17 cellular contexts compared by ENCODE assay signal in the genomic region with DNA sequence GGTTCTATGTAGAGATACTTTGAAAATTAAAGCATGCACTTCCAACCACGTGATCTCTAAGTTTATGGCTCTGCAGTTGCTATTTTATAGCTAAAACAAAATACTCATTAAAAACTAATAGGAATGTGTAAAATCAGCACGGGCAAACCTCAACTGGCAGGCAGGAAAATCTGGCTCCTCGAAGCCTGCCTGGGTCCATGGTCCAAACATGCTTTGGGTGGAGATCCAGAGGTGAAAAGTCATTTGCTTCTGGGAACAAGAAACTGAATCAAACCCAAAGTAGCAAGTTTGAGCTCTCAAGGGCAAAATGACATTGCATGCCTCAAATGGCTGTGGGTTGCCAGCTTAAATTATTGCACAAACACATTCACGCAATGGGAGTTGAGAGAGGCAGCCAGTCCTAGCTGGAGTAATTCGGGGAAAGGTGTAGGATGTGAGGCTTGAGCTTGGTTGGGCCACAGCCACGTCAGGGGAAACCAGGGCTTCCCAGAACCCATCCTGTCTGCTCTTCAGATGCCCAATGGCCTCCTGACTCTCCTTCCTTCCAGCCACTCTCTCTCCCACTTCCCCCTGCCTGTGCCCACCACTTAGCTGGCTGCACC.
DNase-seq lines count a peak whose midpoint lies in the region; ATAC-seq and TF ChIP-seq lines count a peak whose summit lies in the region.
"Had no signal": no experiment of that assay in that cellular context is flagged by ENCODE, and none has a peak within 500 bp of the region (broad histone marks: within the 10 kb centered on the region; RNA-seq: fewer than 3 reads in every experiment).

No MANE protein-coding gene starts in this region.

- no peaks in the 10 kb centered on the region for H3K36me3 Mint-ChIP-seq in activated naive CD8-positive, alpha-beta T cell treated with anti-CD3 and anti-CD28 coated beads, Interleukin-2, amount 50 U/mL, for 24 hours (ENCODE audit: low read depth)
- no peaks in the 10 kb centered on the region for H3K36me3 Mint-ChIP-seq in activated naive CD8-positive, alpha-beta T cell treated with anti-CD3 and anti-CD28 coated beads for 36 hours
- no peaks in the 10 kb centered on the region for H3K36me3 Mint-ChIP-seq in stimulated activated naive CD8-positive, alpha-beta T cell treated with anti-CD3 and anti-CD28 coated beads, Interleukin-15, Interleukin-2, amounts not matched to agents 100 ng/mL and 50 ng/mL, for 24 hours (ENCODE audit: low read depth)
- no peaks in the 10 kb centered on the region for H3K36me3 Mint-ChIP-seq in Caco-2 (ENCODE audit: insufficient read depth, unreplicated experiment)
- H3K36me3 Mint-ChIP-seq: immature natural killer cell, T-cell had no signal

- H3K9me1 ChIP-seq in IMR-90 (ENCODE audit: insufficient read depth, low read length): peaks cover 34% of the 10 kb centered on the region

- H2BK15ac ChIP-seq in IMR-90 (ENCODE audit: low read depth, low read length): peak overlapping the region; percentile 94; the same call in 2 of the 3 replicates

- intact Hi-C loops in IMR-90 (cut with micrococcal nuclease) (loop anchor here (2.0 to 5.0 kb wide), 2 partner anchors 155 to 335 kb away; no protein-coding TSS in a partner anchor), Caco-2 (cut with micrococcal nuclease; ENCODE audit: unreplicated experiment) (no loop called here)

- BruUV-seq in IMR-90 (replicated peaks; lab: Mats Ljungman, UMichigan) (no TSS peak), Caco-2 (replicated peaks; lab: Mats Ljungman, UMichigan) (no TSS peak)

- no peaks in the 10 kb centered on the region for H4K20me1 ChIP-seq in IMR-90 (ENCODE audit: insufficient read depth, low read length)

- no peak overlapping the region for H3K9ac ChIP-seq in IMR-90 (ENCODE audit: low read depth, low read length)

- H3K9me3 Mint-ChIP-seq in activated naive CD8-positive, alpha-beta T cell treated with anti-CD3 and anti-CD28 coated beads, Interleukin-2, amount 50 U/mL, for 24 hours: peaks cover 7% of the 10 kb centered on the region
- no peaks in the 10 kb centered on the region for H3K9me3 Mint-ChIP-seq in activated naive CD8-positive, alpha-beta T cell treated with anti-CD3 and anti-CD28 coated beads for 36 hours
- no peaks in the 10 kb centered on the region for H3K9me3 Mint-ChIP-seq in stimulated activated naive CD8-positive, alpha-beta T cell treated with anti-CD3 and anti-CD28 coated beads, Interleukin-15, Interleukin-2, amounts not matched to agents 100 ng/mL and 50 ng/mL, for 24 hours
- H3K9me3 Mint-ChIP-seq in Caco-2 (ENCODE audit: unreplicated experiment): no peaks in the 10 kb centered on the region
- H3K9me3 Mint-ChIP-seq: immature natural killer cell, T-cell had no signal

- DNase-seq in activated naive CD8-positive, alpha-beta T cell treated with anti-CD3 and anti-CD28 coated beads, Interleukin-2, amount 50 U/mL, for 24 hours: no peak
- DNase-seq in activated naive CD8-positive, alpha-beta T cell treated with anti-CD3 and anti-CD28 coated beads for 36 hours: no peak
- DNase-seq in IMR-90: no peak
- peak; percentile 82 for DNase-seq in fibroblast of gingiva (ENCODE audit: low read depth)
- no peak for DNase-seq in inferior parietal cortex (ENCODE audit: extremely low spot score)
- no peak for DNase-seq in Caco-2
- DNase-seq in middle frontal gyrus (ENCODE audit: extremely low spot score, low spot score): no peak
- DNase-seq: activated CD4-positive, CD25-positive, alpha-beta regulatory T cell; Calu3; cerebellar nuclear complex; immature natural killer cell; KBM-7; mesendoderm; NCI-H1417 treated with DMSO at 0.1 percent for 48 hours; stimulated activated naive CD4-positive, alpha-beta T cell treated with Interleukin-2 at 50 U/mL for 16 hours; T-cell had no signal

- no peak overlapping the region for H3K4me2 ChIP-seq in IMR-90 (ENCODE audit: low read depth, low read length)

- H3K18ac ChIP-seq in IMR-90 (ENCODE audit: low read depth, low read length): peak overlapping the region; percentile 96

- no peak for TF ChIP-seq RAD21 in IMR-90 (IDR thresholded peaks at IDR 0.05; ENCODE audit: low read length)

- H3K4me1 ChIP-seq in IMR-90 (ENCODE audit: control insufficient read depth, insufficient read depth, low read length) (peaks cover 23% of the 10 kb centered on the region), Caco-2 (no peaks in the 10 kb centered on the region)

- no peaks in the 10 kb centered on the region for H3K36me3 ChIP-seq in IMR-90 (ENCODE audit: control insufficient read depth, insufficient read depth, low read length)
- H3K36me3 ChIP-seq in Caco-2 (ENCODE audit: control insufficient read depth, insufficient read depth, low read length): no peaks in the 10 kb centered on the region

- peaks cover 50% of the 10 kb centered on the region for H3K4me1 Mint-ChIP-seq in activated naive CD8-positive, alpha-beta T cell treated with anti-CD3 and anti-CD28 coated beads, Interleukin-2, amount 50 U/mL, for 24 hours
- H3K4me1 Mint-ChIP-seq in activated naive CD8-positive, alpha-beta T cell treated with anti-CD3 and anti-CD28 coated beads for 36 hours: peaks cover 20% of the 10 kb centered on the region
- H3K4me1 Mint-ChIP-seq in stimulated activated naive CD8-positive, alpha-beta T cell treated with anti-CD3 and anti-CD28 coated beads, Interleukin-15, Interleukin-2, amounts not matched to agents 100 ng/mL and 50 ng/mL, for 24 hours (ENCODE audit: low read depth): peaks cover 53% of the 10 kb centered on the region
- no peaks in the 10 kb centered on the region for H3K4me1 Mint-ChIP-seq in Caco-2 (ENCODE audit: low read depth, unreplicated experiment)
- H3K4me1 Mint-ChIP-seq: immature natural killer cell had no signal

- CTCF ChIA-PET in IMR-90 (lab: Yijun Ruan, JAX) (interaction anchor here (0.6 kb wide), 1 partner anchor 245 kb away, joined by 4 read pairs; no protein-coding TSS in a partner anchor), Caco-2 (lab: Charles Lee) (no interaction called here)

- H3K27me3 Mint-ChIP-seq in activated naive CD8-positive, alpha-beta T cell treated with anti-CD3 and anti-CD28 coated beads, Interleukin-2, amount 50 U/mL, for 24 hours: no peaks in the 10 kb centered on the region
- no peaks in the 10 kb centered on the region for H3K27me3 Mint-ChIP-seq in activated naive CD8-positive, alpha-beta T cell treated with anti-CD3 and anti-CD28 coated beads for 36 hours
- no peaks in the 10 kb centered on the region for H3K27me3 Mint-ChIP-seq in stimulated activated naive CD8-positive, alpha-beta T cell treated with anti-CD3 and anti-CD28 coated beads, Interleukin-15, Interleukin-2, amounts not matched to agents 100 ng/mL and 50 ng/mL, for 24 hours
- no peaks in the 10 kb centered on the region for H3K27me3 Mint-ChIP-seq in Caco-2 (ENCODE audit: insufficient read depth, unreplicated experiment)
- H3K27me3 Mint-ChIP-seq: T-cell had no signal

- H3K23ac ChIP-seq in IMR-90 (ENCODE audit: low read depth, low read length): peak overlapping the region; percentile 37; the same call in 1 of the 2 replicates

- TF ChIP-seq CTCF in IMR-90 (conservative IDR thresholded peaks at IDR 0.05; ENCODE audit: low read depth, low read length): no peak
- no peak for TF ChIP-seq CTCF in Caco-2 (IDR thresholded peaks at IDR 0.05; ENCODE audit: insufficient read depth in 1 of 2, low read depth in 1 of 2, low read length in 1 of 2, severe bottlenecking in 1 of 2, unreplicated experiment in 1 of 2)

- H2AK9ac ChIP-seq in IMR-90 (replicated peaks; ENCODE audit: low read depth, low read length, poor library complexity): no peak overlapping the region

- peak overlapping the region; percentile 96 for H2AK5ac ChIP-seq in IMR-90 (ENCODE audit: low read depth, low read length)

- H3K4ac ChIP-seq in IMR-90 (ENCODE audit: low read depth, low read length): peak overlapping the region; percentile 95

- peak overlapping the region; percentile 95 for H2BK20ac ChIP-seq in IMR-90 (ENCODE audit: low read depth, low read length)

- peak overlapping the region; percentile 81; the same call in 1 of the 2 replicates for H4K5ac ChIP-seq in IMR-90 (ENCODE audit: low read depth, low read length)

- no peak overlapping the region for H3K56ac ChIP-seq in IMR-90 (ENCODE audit: extremely low read depth, insufficient read depth, low read length)

- H3K4me3 ChIP-seq in IMR-90 (ENCODE audit: insufficient read depth, low read depth, low read length): no peak overlapping the region
- H3K4me3 ChIP-seq in Caco-2 (ENCODE audit: low read depth, low read length): no peak overlapping the region

- 80% methylated on average over 1 of the region's 6 CpGs; no CpG with 5 or more reads in 1 of the 2 experiments for WGBS in IMR-90 (ENCODE audit: extremely low coverage in 2 of 2, insufficient read length in 1 of 2), 2 experiments

- H2BK5ac ChIP-seq in IMR-90 (ENCODE audit: low read depth, low read length, poor library complexity, severe bottlenecking): peak overlapping the region; percentile 63

- no peaks in the 10 kb centered on the region for H3K27me3 ChIP-seq in IMR-90 (ENCODE audit: control insufficient read depth, insufficient read depth, low read length)
- H3K27me3 ChIP-seq in Caco-2 (replicated peaks; ENCODE audit: control insufficient read depth, insufficient read depth, low read length): no peaks in the 10 kb centered on the region

- POLR2A ChIA-PET in IMR-90 (lab: Charles Lee; ENCODE audit: unreplicated experiment): no interaction called here
- POLR2A ChIA-PET in Caco-2 (lab: Charles Lee): no interaction called here

- peak overlapping the region; percentile 15; the same call in 1 of the 2 replicates for H3K27ac ChIP-seq in IMR-90 (ENCODE audit: insufficient read depth, low read length)

- peaks cover 0 to 12% of the 10 kb centered on the region in 2 experiments; a peak in 3 of 4 replicates for H3K79me1 ChIP-seq in IMR-90 (ENCODE audit: low read depth in 1 of 2, low read length in 2 of 2)

- H3K9me3 ChIP-seq in IMR-90 (ENCODE audit: control insufficient read depth, insufficient read depth, low read length): peaks cover 2% of the 10 kb centered on the region; the same call in 1 of the 2 replicates
- H3K9me3 ChIP-seq in Caco-2: no peaks in the 10 kb centered on the region

- peak overlapping the region; percentile 62 for H3K14ac ChIP-seq in IMR-90 (replicated peaks; ENCODE audit: low read depth, low read length)

- peak overlapping the region; percentile 98 for H2BK120ac ChIP-seq in IMR-90 (ENCODE audit: low read depth, low read length)

- no peak overlapping the region for H3K4me3 Mint-ChIP-seq in activated naive CD8-positive, alpha-beta T cell treated with anti-CD3 and anti-CD28 coated beads, Interleukin-2, amount 50 U/mL, for 24 hours
- no peak overlapping the region for H3K4me3 Mint-ChIP-seq in activated naive CD8-positive, alpha-beta T cell treated with anti-CD3 and anti-CD28 coated beads for 36 hours
- no peak overlapping the region for H3K4me3 Mint-ChIP-seq in stimulated activated naive CD8-positive, alpha-beta T cell treated with anti-CD3 and anti-CD28 coated beads, Interleukin-15, Interleukin-2, amounts not matched to agents 100 ng/mL and 50 ng/mL, for 24 hours
- no peak overlapping the region for H3K4me3 Mint-ChIP-seq in Caco-2 (ENCODE audit: unreplicated experiment)
- H3K4me3 Mint-ChIP-seq: immature natural killer cell, T-cell had no signal

- peak; percentile 13 for ATAC-seq in activated naive CD8-positive, alpha-beta T cell treated with anti-CD3 and anti-CD28 coated beads, Interleukin-2, amount 50 U/mL, for 24 hours
- no peak for ATAC-seq in IMR-90 (ENCODE audit: low read depth)
- ATAC-seq: T-cell had no signal

- peak overlapping the region; percentile 82 for H3K27ac Mint-ChIP-seq in activated naive CD8-positive, alpha-beta T cell treated with anti-CD3 and anti-CD28 coated beads, Interleukin-2, amount 50 U/mL, for 24 hours
- H3K27ac Mint-ChIP-seq in activated naive CD8-positive, alpha-beta T cell treated with anti-CD3 and anti-CD28 coated beads for 36 hours: no peak overlapping the region
- H3K27ac Mint-ChIP-seq in stimulated activated naive CD8-positive, alpha-beta T cell treated with anti-CD3 and anti-CD28 coated beads, Interleukin-15, Interleukin-2, amounts not matched to agents 100 ng/mL and 50 ng/mL, for 24 hours: peak overlapping the region; percentile 76
- no peak overlapping the region for H3K27ac Mint-ChIP-seq in Caco-2 (ENCODE audit: unreplicated experiment)
- H3K27ac Mint-ChIP-seq: T-cell had no signal

- peak overlapping the region; percentile 97 for H4K91ac ChIP-seq in IMR-90 (ENCODE audit: insufficient read depth, low read depth, low read length)

- peak overlapping the region; percentile 49 to 84; a peak in 3 of 4 replicates for H4K8ac ChIP-seq in IMR-90 (ENCODE audit: low read depth in 2 of 2, low read length in 2 of 2)

- dilution Hi-C loops in IMR-90 (cut with HindIII; ENCODE audit: low sequenced_read_pairs, unreplicated experiment): no loop called here

- no peak for TF ChIP-seq POLR2A in IMR-90 (IDR thresholded peaks at IDR 0.05; ENCODE audit: low read depth, low read length)

- peak overlapping the region; percentile 69 for H2AFZ ChIP-seq in IMR-90 (replicated peaks; ENCODE audit: low read length, poor library complexity)

- in situ Hi-C loops in IMR-90 (cut with MboI; ENCODE audit: low sequenced_read_pairs): no loop called here

Comparison
In these comparisons a context has a peak if more than half of its experiments do, and no peak if none do; other contexts are left out.
1. H3K27ac Mint-ChIP-seq: peak in activated naive CD8-positive, alpha-beta T cell treated with anti-CD3 and anti-CD28 coated beads, Interleukin-2, amount 50 U/mL, for 24 hours (single experiment) and stimulated activated naive CD8-positive, alpha-beta T cell treated with anti-CD3 and anti-CD28 coated beads, Interleukin-15, Interleukin-2, amounts not matched to agents 100 ng/mL and 50 ng/mL, for 24 hours (single experiment); none in activated naive CD8-positive, alpha-beta T cell treated with anti-CD3 and anti-CD28 coated beads for 36 hours (single experiment) and Caco-2 (single experiment).